ENCODE assay signal across 8 cellular contexts in genomic region chr9:100062683-100063082, GRCh38. TPM values are rescaled to one million over a fixed set of nuclear protein-coding genes. Genes with fewer than 3 reads are reported as not detected.
A peak's percentile ranks its signal among the peaks of the same experiment; 100 is the strongest.
DNase-seq lines count a peak whose midpoint lies in the region; ATAC-seq, FAIRE-seq and TF ChIP-seq lines count a peak whose summit lies in the region.
"Not testable (repeated sequence)": the region's sequence is repeated elsewhere in the genome, so short reads cannot be mapped to it uniquely, and the experiment has no call there.

No MANE protein-coding gene starts in this region.

- not testable (repeated sequence) for H3K27me3 ChIP-seq in GM23338 (ENCODE audit: insufficient read depth); HUES48 (ENCODE audit: control insufficient read depth, insufficient read depth, low read length); H1 (replicated peaks in 1 of 4; ENCODE audit: control insufficient read depth in 3 of 4, extremely low read depth in 1 of 4, insufficient read depth in 3 of 4, low read length in 3 of 4); mesendoderm (ENCODE audit: insufficient read depth, low read length, poor library complexity)

- 80% methylated on average over 1 of the region's 1 CpG; no CpG with 5 or more reads in 1 of the 2 experiments for WGBS in H1 (ENCODE audit: extremely low coverage in 1 of 2, insufficient coverage in 1 of 2, insufficient read length in 1 of 2, insufficient replicate concordance in 2 of 2, low coverage in 1 of 2, low lambda C conversion rate in 2 of 2, missing lambda C conversion rate in 1 of 2), 2 experiments
- no CpG with 5 or more reads among the region's 1 CpG for WGBS in mesendoderm (ENCODE audit: extremely low coverage, insufficient coverage, low lambda C conversion rate)

- not testable (repeated sequence) for TF ChIP-seq CTCF in GM23338 (conservative IDR thresholded peaks at IDR 0.05; ENCODE audit: low read depth in 2 of 2); WTC11 (IDR thresholded peaks at IDR 0.05); H1 (IDR thresholded peaks at IDR 0.05; ENCODE audit: control extremely low read depth in 1 of 3, insufficient read depth in 1 of 3, low read depth in 1 of 3, low read length in 3 of 3)

- H3K27ac Mint-ChIP-seq in GM23338, result peak overlapping the region; percentile 56; the same call in 1 of the 2 replicates
- H3K27ac Mint-ChIP-seq in WTC11, result not testable (repeated sequence)

- H3K9me3 Mint-ChIP-seq in GM23338, result peaks cover 15% of the 10 kb centered on the region
- not testable (repeated sequence) for H3K9me3 Mint-ChIP-seq in WTC11

- ATAC-seq in GM23338, WTC11: not testable (repeated sequence)

- POLR2A ChIA-PET in HEK293T (lab: Yijun Ruan, JAX); WTC11 (lab: Charles Lee): not testable (repeated sequence)
- POLR2A ChIA-PET in H1 (lab: Charles Lee; ENCODE audit: partially characterized antibody), result interaction anchor here (0.6 kb wide), 1 partner anchor 13 kb away, joined by 3 read pairs; no protein-coding TSS in a partner anchor

- not testable (repeated sequence) for H3K79me1 ChIP-seq in H1 (ENCODE audit: low read depth, low read length); mesendoderm (ENCODE audit: low read length)

- H4K8ac ChIP-seq in H1 (ENCODE audit: extremely low read depth, insufficient read depth, low read length), result peak overlapping the region; percentile 51; the same call in 1 of the 2 replicates
- H4K8ac ChIP-seq in mesendoderm (ENCODE audit: low read depth, low read length), result not testable (repeated sequence)

- not testable (repeated sequence) for H2BK120ac ChIP-seq in H1 (replicated peaks; ENCODE audit: low read depth, low read length); mesendoderm (ENCODE audit: low read depth, low read length)

- not testable (repeated sequence) for H3K18ac ChIP-seq in H1 (ENCODE audit: extremely low read depth, low read length); mesendoderm (ENCODE audit: low read length)

- H3K27me3 Mint-ChIP-seq in GM23338 (ENCODE audit: insufficient read depth, low read depth, poor library complexity); WTC11 (ENCODE audit: low read depth): not testable (repeated sequence)

- DNase-seq in GM23338 (ENCODE audit: low spot score); H54 (ENCODE audit: insufficient read length, low spot score); HEK293T (ENCODE audit: extremely low spot score); SK-N-MC (ENCODE audit: low read depth, low spot score); WTC11 (ENCODE audit: low spot score); H1 (ENCODE audit: low read depth in 1 of 2, low spot score in 2 of 2): not testable (repeated sequence)
- DNase-seq in mesendoderm, result peak; percentile 3

- peaks cover 12% of the 10 kb centered on the region for H3K4me1 Mint-ChIP-seq in GM23338
- peaks cover 31% of the 10 kb centered on the region for H3K4me1 Mint-ChIP-seq in WTC11

- not testable (repeated sequence) for H2BK20ac ChIP-seq in H1 (ENCODE audit: low read length)

- H3K9me2 ChIP-seq in GM23338 (ENCODE audit: insufficient read depth), result not testable (repeated sequence)

- H3K4me3 ChIP-seq in GM23338; HUES48 (ENCODE audit: low read depth, low read length); H1 (ENCODE audit: extremely low read depth in 1 of 4, insufficient read depth in 2 of 4, low read depth in 3 of 4, low read length in 4 of 4); mesendoderm (ENCODE audit: low read length): not testable (repeated sequence)
- peak overlapping the region; percentile 65; the same call in 1 of the 2 replicates for H3K4me3 ChIP-seq in SK-N-MC

- CTCF ChIA-PET in HEK293T (lab: Yijun Ruan, JAX), result not testable (repeated sequence)
- CTCF ChIA-PET in WTC11 (lab: Charles Lee), result interaction anchor here (0.6 to 1.9 kb wide), 8 partner anchors 18 to 262 kb away, joined by 3 to 5 read pairs (median 3); no protein-coding TSS in a partner anchor
- CTCF ChIA-PET in H1 (lab: Charles Lee; ENCODE audit: partially characterized antibody), result interaction anchor here (0.6 to 1.3 kb wide), 5 partner anchors 10 to 220 kb away, joined by 3 to 5 read pairs (median 3); no protein-coding TSS in a partner anchor

- peak; percentile 38 for FAIRE-seq in H54 (lab: Jason Lieb, UNC)
- not testable (repeated sequence) for FAIRE-seq in H1 (lab: Jason Lieb, UNC)

- not testable (repeated sequence) for H4K5ac ChIP-seq in H1 (ENCODE audit: insufficient read length, low read depth, low read length); mesendoderm (ENCODE audit: low read length)

- H2AK5ac ChIP-seq in H1 (ENCODE audit: low read depth, low read length); mesendoderm (ENCODE audit: low read length): not testable (repeated sequence)

- H3K4me1 ChIP-seq in GM23338 (ENCODE audit: insufficient read depth), result peaks cover 13% of the 10 kb centered on the region
- peaks cover 12% of the 10 kb centered on the region for H3K4me1 ChIP-seq in HUES48 (ENCODE audit: control insufficient read depth, insufficient read depth, low read length)
- H3K4me1 ChIP-seq in H1 (replicated peaks in 1 of 4; ENCODE audit: control insufficient read depth in 3 of 4, insufficient read depth in 4 of 4, low read length in 3 of 4); mesendoderm (ENCODE audit: control insufficient read depth, low read depth, low read length): not testable (repeated sequence)

- H3K36me3 ChIP-seq in GM23338 (ENCODE audit: insufficient read depth); HUES48 (ENCODE audit: control insufficient read depth, insufficient read depth, low read length); SK-N-MC (ENCODE audit: insufficient read depth, low read length); H1 (ENCODE audit: control insufficient read depth in 2 of 4, insufficient read depth in 4 of 4, low read length in 3 of 4); mesendoderm (ENCODE audit: control insufficient read depth, insufficient read depth, low read length): not testable (repeated sequence)

- not testable (repeated sequence) for H2BK15ac ChIP-seq in H1 (ENCODE audit: low read length); mesendoderm (replicated peaks; ENCODE audit: low read depth)

- not testable (repeated sequence) for H3K27ac ChIP-seq in GM23338 (ENCODE audit: low read depth); H1 (ENCODE audit: low read depth, low read length)
- H3K27ac ChIP-seq in HUES48 (ENCODE audit: low read depth, low read length) (peak overlapping the region; percentile 73), SK-N-MC (peak overlapping the region; percentile 84; the same call in 1 of the 2 replicates), mesendoderm (ENCODE audit: low read depth, low read length) (peak overlapping the region; percentile 44)

- peak overlapping the region; percentile 63; the same call in 1 of the 2 replicates for H3K4me2 ChIP-seq in GM23338
- H3K4me2 ChIP-seq in H1 (ENCODE audit: insufficient read depth in 1 of 2, low read depth in 2 of 2, low read length in 2 of 2); mesendoderm (ENCODE audit: low read length): not testable (repeated sequence)

- H4K91ac ChIP-seq in H1 (replicated peaks; ENCODE audit: insufficient read length, low read length), result not testable (repeated sequence)

- not testable (repeated sequence) for H3K56ac ChIP-seq in H1 (replicated peaks; ENCODE audit: insufficient read length, low read depth, low read length); mesendoderm (ENCODE audit: low read length)

- H4K20me1 ChIP-seq in GM23338 (replicated peaks; ENCODE audit: insufficient read depth); H1 (replicated peaks in 1 of 2; ENCODE audit: control insufficient read depth in 1 of 2, insufficient read depth in 2 of 2, low read length in 2 of 2): not testable (repeated sequence)

- not testable (repeated sequence) for H3K23ac ChIP-seq in H1 (ENCODE audit: insufficient read length); mesendoderm (ENCODE audit: low read length)

- H3K79me2 ChIP-seq in GM23338 (replicated peaks; ENCODE audit: insufficient read depth), result peaks cover 15% of the 10 kb centered on the region
- not testable (repeated sequence) for H3K79me2 ChIP-seq in H1 (ENCODE audit: control insufficient read depth in 1 of 2, insufficient read depth in 2 of 2, low read length in 2 of 2); mesendoderm (ENCODE audit: control insufficient read depth, insufficient read depth, low read length)

- H2AFZ ChIP-seq in GM23338; H1 (ENCODE audit: low read length): not testable (repeated sequence)

- not testable (repeated sequence) for H3K14ac ChIP-seq in H1 (ENCODE audit: insufficient read length)

- H3K9ac ChIP-seq in HUES48 (ENCODE audit: low read depth, low read length); SK-N-MC (ENCODE audit: insufficient read length); H1 (replicated peaks in 1 of 4; ENCODE audit: extremely low read depth in 1 of 4, low read depth in 3 of 4, low read length in 3 of 4); mesendoderm (ENCODE audit: low read length): not testable (repeated sequence)

- not testable (repeated sequence) for H2BK5ac ChIP-seq in H1 (ENCODE audit: low read depth, low read length); mesendoderm (ENCODE audit: low read length)

- H3K4ac ChIP-seq in H1 (replicated peaks; ENCODE audit: insufficient read length, low read depth, low read length); mesendoderm (ENCODE audit: low read depth, low read length): not testable (repeated sequence)

- not testable (repeated sequence) for H3K23me2 ChIP-seq in H1 (ENCODE audit: low read depth, low read length)

- not testable (repeated sequence) for H3F3A ChIP-seq in GM23338 (replicated peaks; ENCODE audit: low read depth)

- H3K36me3 Mint-ChIP-seq in GM23338 (ENCODE audit: low read depth) (peaks cover 14% of the 10 kb centered on the region), WTC11 (peaks cover 20% of the 10 kb centered on the region)

- TF ChIP-seq EP300 in H1 (IDR thresholded peaks at IDR 0.05; ENCODE audit: borderline replicate concordance in 1 of 2, low read depth in 2 of 2, low read length in 2 of 2), result not testable (repeated sequence)

- not testable (repeated sequence) for TF ChIP-seq POLR2A in H54 (IDR thresholded peaks at IDR 0.05; ENCODE audit: low read depth, low read length); H1 (IDR thresholded peaks at IDR 0.05; ENCODE audit: control extremely low read depth in 1 of 2, low read depth in 2 of 2, low read length in 2 of 2)

- H3K9me3 ChIP-seq in HUES48 (ENCODE audit: control insufficient read depth, insufficient read depth, low read length); SK-N-MC (ENCODE audit: low read depth, low read length); H1 (ENCODE audit: insufficient read depth in 2 of 2, low read depth in 1 of 2, low read length in 1 of 2): not testable (repeated sequence)

- not testable (repeated sequence) for H3K4me3 Mint-ChIP-seq in GM23338, WTC11

- not testable (repeated sequence) for TF ChIP-seq RAD21 in H1 (IDR thresholded peaks at IDR 0.05 in 1 of 2, conservative IDR thresholded peaks at IDR 0.05 in 1 of 2; ENCODE audit: low read depth in 2 of 2, low read length in 2 of 2)

- not testable (repeated sequence) for H2BK12ac ChIP-seq in H1 (ENCODE audit: low read depth, low read length)

RNA-seq across cellular contexts. Expression of gene ERP44, which starts 36.1 kb away (rescaled TPM):
- 12.0 and 13.0 TPM in 2 replicates for total RNA-seq in GM23338 (2014; rRNA removed; shearing (Covaris generic))
- 18.8 and 24.1 TPM in 2 replicates for polyA plus RNA-seq in GM23338 (2016; fragmentation: Nextera tagmentation; extraction: Ambion mirVana)
- 13.2 to 14.1 TPM (median 13.7 TPM) in 3 replicates for total RNA-seq in WTC11 (2021)
- 14.1 and 15.6 TPM in 2 replicates for total RNA-seq in H1 (2021; fragmentation: NEBNext Ultra II Directional; extraction: Animal tissue kit (Norgen Biotek cat#: 25700))
- 3.7 and 5.7 TPM in 2 replicates for polyA plus RNA-seq in H1 (2011; rRNA removed)
- polyA plus RNA-seq in H1 (2011; cell fraction: cytosol; rRNA removed), result 5.9 TPM
- 4.2 TPM for polyA plus RNA-seq in H1 (2011; cell fraction: nucleus; rRNA removed)
- polyA plus RNA-seq in H1 (2012, experiment 1 of 2), result 10.7 to 17.0 TPM (median 12.8 TPM) in 4 replicates
- polyA plus RNA-seq in H1 (2012, experiment 2 of 2), result 2.9 TPM
- polyA plus RNA-seq in H1 (2013, experiment 1 of 2), result 30.3 TPM
- 32.3 TPM for polyA plus RNA-seq in H1 (2013, experiment 2 of 2)
- polyA minus RNA-seq in H1 (2011; rRNA and poly(A)+ RNA removed), result 3.1 and 4.4 TPM in 2 replicates
- polyA minus RNA-seq in H1 (2011; cell fraction: cytosol; rRNA and poly(A)+ RNA removed), result 6.9 TPM
- 9.2 TPM for polyA minus RNA-seq in H1 (2011; cell fraction: nucleus; rRNA and poly(A)+ RNA removed)
- 16.0 TPM for polyA plus RNA-seq in mesendoderm (2013, experiment 1 of 2)
- polyA plus RNA-seq in mesendoderm (2013, experiment 2 of 2), result 15.7 TPM

RNA-seq across cellular contexts. Expression of gene INVS, which starts 36.4 kb away (rescaled TPM):
- 8.7 and 12.5 TPM in 2 replicates for total RNA-seq in GM23338 (2014; rRNA removed; shearing (Covaris generic))
- 3.9 and 4.1 TPM in 2 replicates for polyA plus RNA-seq in GM23338 (2016; fragmentation: Nextera tagmentation; extraction: Ambion mirVana)
- 8.1 to 9.9 TPM (median 8.6 TPM) in 3 replicates for total RNA-seq in WTC11 (2021)
- 6.7 and 6.9 TPM in 2 replicates for total RNA-seq in H1 (2021; fragmentation: NEBNext Ultra II Directional; extraction: Animal tissue kit (Norgen Biotek cat#: 25700))
- polyA plus RNA-seq in H1 (2011; rRNA removed), result 2.8 and 4.1 TPM in 2 replicates
- 5.1 TPM for polyA plus RNA-seq in H1 (2011; cell fraction: cytosol; rRNA removed)
- 8.5 TPM for polyA plus RNA-seq in H1 (2011; cell fraction: nucleus; rRNA removed)
- 4.9 to 6.2 TPM (median 5.4 TPM) in 4 replicates for polyA plus RNA-seq in H1 (2012, experiment 1 of 2)
- 0.37 TPM for polyA plus RNA-seq in H1 (2012, experiment 2 of 2)
- 4.4 TPM for polyA plus RNA-seq in H1 (2013, experiment 1 of 2)
- 3.5 TPM for polyA plus RNA-seq in H1 (2013, experiment 2 of 2)
- 15.2 and 22.2 TPM in 2 replicates for polyA minus RNA-seq in H1 (2011; rRNA and poly(A)+ RNA removed)
- 5.7 TPM for polyA minus RNA-seq in H1 (2011; cell fraction: cytosol; rRNA and poly(A)+ RNA removed)
- polyA minus RNA-seq in H1 (2011; cell fraction: nucleus; rRNA and poly(A)+ RNA removed), result 31.8 TPM
- polyA plus RNA-seq in mesendoderm (2013, experiment 1 of 2), result 2.6 TPM
- 2.6 TPM for polyA plus RNA-seq in mesendoderm (2013, experiment 2 of 2)
